ENCODE assay signal across 8 cellular contexts in genomic region chr6:33313105-33313708, GRCh38. TPM values are rescaled to one million over a fixed set of nuclear protein-coding genes. Genes with fewer than 3 reads are reported as not detected.
DNase-seq lines count a peak whose midpoint lies in the region; ATAC-seq and TF ChIP-seq lines count a peak whose summit lies in the region.

No MANE protein-coding gene starts in this region.

- POLR2A ChIA-PET in PC-3 (lab: Charles Lee; ENCODE audit: unreplicated experiment): no interaction called here

- no peaks in the 10 kb centered on the region for H3K9me3 Mint-ChIP-seq in progenitor cell of endocrine pancreas (ENCODE audit: low read depth)

- DNase-seq in DND-41 (peak; percentile 61), PC-3 (no peak), heart right ventricle (peak; percentile 47 to 58), progenitor cell of endocrine pancreas (ENCODE audit: low spot score, unreplicated experiment) (no peak), middle frontal gyrus (ENCODE audit: extremely low spot score, low spot score) (no peak), LoVo (ENCODE audit: low spot score) (no peak)

- H3K27me3 Mint-ChIP-seq in progenitor cell of endocrine pancreas: peaks cover 3% of the 10 kb centered on the region

- peak overlapping the region; percentile 88 for H3K27ac Mint-ChIP-seq in progenitor cell of endocrine pancreas

- H3K27me3 ChIP-seq in DND-41 (ENCODE audit: insufficient read depth, low read length, poor library complexity) (no peaks in the 10 kb centered on the region), PC-3 (ENCODE audit: low read length) (no peaks in the 10 kb centered on the region), heart right ventricle (no peaks in the 10 kb centered on the region)

- H2AFZ ChIP-seq in DND-41 (ENCODE audit: low read depth, low read length): peak overlapping the region; percentile 85
- peak overlapping the region; percentile 58 for H2AFZ ChIP-seq in PC-3 (ENCODE audit: low read length)

- H3K9ac ChIP-seq in DND-41 (ENCODE audit: low read depth, low read length): peak overlapping the region; percentile 85
- peak overlapping the region; percentile 92 for H3K9ac ChIP-seq in PC-3 (ENCODE audit: low read length)

- H3K4me3 Mint-ChIP-seq in progenitor cell of endocrine pancreas (ENCODE audit: low read depth): peak overlapping the region; percentile 85

- H3K27ac ChIP-seq in DND-41 (ENCODE audit: low read length) (peak overlapping the region; percentile 91), PC-3 (ENCODE audit: low read length) (peak overlapping the region; percentile 82), adipose tissue (ENCODE audit: low read depth, low read length) (peak overlapping the region; percentile 85), heart right ventricle (peak overlapping the region; percentile 93 to 100 (median 98))

- peaks cover 69% of the 10 kb centered on the region for H3K79me2 ChIP-seq in DND-41 (ENCODE audit: insufficient read depth, low read length)
- H3K79me2 ChIP-seq in PC-3 (ENCODE audit: low read length): peaks cover 46% of the 10 kb centered on the region

- H3K4me3 ChIP-seq in DND-41 (ENCODE audit: low read depth in 1 of 2, low read length in 2 of 2) (peak overlapping the region; percentile 62 to 78), PC-3 (ENCODE audit: low read length) (peak overlapping the region; percentile 75), heart right ventricle (peak overlapping the region; percentile 78 to 99 (median 90))

- intact Hi-C loops in PC-3 (cut with micrococcal nuclease) (loop anchor here (2.0 kb wide), 2 partner anchors 14 to 78 kb away; partner anchors contain the start of genes KIFC1 and RGL2), heart right ventricle (cut with DNase I) (loop anchor here in 2 of 10 donors (2.0 to 10.0 kb wide), 2 partner anchors 14 to 102 kb away; partner anchors contain the start of genes CUTA (in 2 of the 2), PHF1 (in 2 of the 2) and RGL2 (in 1 of the 2))

- peaks cover 32% of the 10 kb centered on the region for H3K4me1 Mint-ChIP-seq in progenitor cell of endocrine pancreas (ENCODE audit: low read depth)

- H3K9me2 ChIP-seq in PC-3 (replicated peaks; ENCODE audit: low read length): no peaks in the 10 kb centered on the region

- peak; percentile 33 for ATAC-seq in DND-41 (ENCODE audit: insufficient read depth, low read depth)
- ATAC-seq in HG03135 (IDR thresholded peaks at IDR 0.05; ENCODE audit: unreplicated experiment): peak; percentile 4
- 0 out of 2 replicates have a peak, but pooled peaks have one; percentile 1 for ATAC-seq in PC-3
- peak; percentile 2 to 32 (median 4) for ATAC-seq in heart right ventricle

- H3K36me3 ChIP-seq in DND-41 (ENCODE audit: insufficient read depth, low read length) (peaks cover 22% of the 10 kb centered on the region), PC-3 (ENCODE audit: low read depth, low read length) (no peaks in the 10 kb centered on the region), heart right ventricle (peaks cover 0 to 46% (median 7%) of the 10 kb centered on the region in 9 donors)

- H4K20me1 ChIP-seq in DND-41 (ENCODE audit: insufficient read depth, low read length): peaks cover 16% of the 10 kb centered on the region
- H4K20me1 ChIP-seq in PC-3 (ENCODE audit: low read length): peaks cover 6% of the 10 kb centered on the region; the same call in 1 of the 2 replicates

- peaks cover 11% of the 10 kb centered on the region for H3K36me3 Mint-ChIP-seq in progenitor cell of endocrine pancreas (ENCODE audit: insufficient read depth)

- H3K9me3 ChIP-seq in DND-41 (ENCODE audit: insufficient read depth, low read length, severe bottlenecking): no peaks in the 10 kb centered on the region
- H3K9me3 ChIP-seq in PC-3 (ENCODE audit: low read length): no peaks in the 10 kb centered on the region
- H3K9me3 ChIP-seq in heart right ventricle: no peaks in the 10 kb centered on the region

- H3K4me1 ChIP-seq in DND-41 (ENCODE audit: insufficient read depth, low read length): peaks cover 42% of the 10 kb centered on the region
- H3K4me1 ChIP-seq in PC-3 (ENCODE audit: insufficient read depth, low read length): peaks cover 19% of the 10 kb centered on the region
- peaks cover 12 to 57% (median 45%) of the 10 kb centered on the region in 9 donors for H3K4me1 ChIP-seq in heart right ventricle

- H3F3A ChIP-seq in PC-3 (ENCODE audit: low read length, unreplicated experiment): no peaks in the 10 kb centered on the region

- 0 to 1% (median 1%) methylated on average over 33 of the region's 33 CpGs for whole genome bisulfite sequencing in adipose tissue, 3 donors
- 1% methylated on average over 33 of the region's 33 CpGs for WGBS in heart right ventricle, 2 donors

- TF ChIP-seq CTCF in DND-41 (IDR thresholded peaks at IDR 0.05; ENCODE audit: borderline replicate concordance, extremely low read depth, low read length, poor library complexity, severe bottlenecking) (no peak), PC-3 (conservative IDR thresholded peaks at IDR 0.05; ENCODE audit: low read depth, low read length) (0 out of 2 replicates have a peak, but pooled peaks have one; percentile 9), heart right ventricle (IDR thresholded peaks at IDR 0.05) (no peak), progenitor cell of endocrine pancreas (IDR thresholded peaks at IDR 0.05; ENCODE audit: unreplicated experiment) (no peak)

- TSS peak; percentile 70 for BruUV-seq in PC-3 (replicated peaks; lab: Mats Ljungman, UMichigan)

- CTCF ChIA-PET in PC-3 (lab: Charles Lee): interaction anchor here (0.6 kb wide), 2 partner anchors 75 to 621 kb away, joined by 3 read pairs; no protein-coding TSS in a partner anchor

- H3K4me2 ChIP-seq in DND-41 (ENCODE audit: insufficient read depth, low read length) (peak overlapping the region; percentile 97), PC-3 (ENCODE audit: low read length) (peak overlapping the region; percentile 87)

RNA-seq across cellular contexts. Expression of gene TAPBP, which starts 0.7 kb away (rescaled TPM):
- total RNA-seq in PC-3 (2014; rRNA removed) (67.2 and 77.8 TPM in 2 replicates), heart right ventricle (100 to 1,000 TPM in 2 of 10 donors, 10 to 100 TPM in 8; 71.9 to 242 (median 86.7) TPM), progenitor cell of endocrine pancreas (20.2 and 22.3 TPM in 2 replicates)
- polyA plus RNA-seq in adipose tissue (10 to 100 TPM; 14.2 to 29.9 (median 26.3) TPM), heart right ventricle (10 to 100 TPM; 20.6 to 49.7 TPM)

RNA-seq across cellular contexts. Expression of gene ZBTB22, which starts 4.3 kb away (rescaled TPM):
- total RNA-seq in PC-3 (2014; rRNA removed) (18.8 and 19.8 TPM in 2 replicates), heart right ventricle (10 to 100 TPM; 11.7 to 19.8 (median 14.3) TPM), progenitor cell of endocrine pancreas (27.3 and 28.1 TPM in 2 replicates)
- polyA plus RNA-seq in adipose tissue (10 to 100 TPM in 2 of 3 donors, 1 to 10 TPM in 1; 8.9 to 13.5 (median 13.4) TPM), heart right ventricle (10 to 100 TPM in 1 of 2 donors, 1 to 10 TPM in 1; 4.7 to 10.6 TPM)

RNA-seq across cellular contexts. Expression of gene DAXX, which starts 9.6 kb away (rescaled TPM):
- total RNA-seq in PC-3 (2014; rRNA removed) (35.1 and 40.3 TPM in 2 replicates), heart right ventricle (10 to 100 TPM; 10.3 to 24.0 (median 15.9) TPM), progenitor cell of endocrine pancreas (47.5 and 48.4 TPM in 2 replicates)
- polyA plus RNA-seq in adipose tissue (10 to 100 TPM; 19.6 to 35.4 (median 34.0) TPM), heart right ventricle (10 to 100 TPM; 15.7 to 24.8 TPM)

RNA-seq across cellular contexts. Expression of gene RGL2, which starts 14.5 kb away (rescaled TPM):
- total RNA-seq in PC-3 (2014; rRNA removed): 34.9 and 37.0 TPM in 2 replicates
- 10 to 100 TPM; 33.1 to 64.3 (median 49.0) TPM for polyA plus RNA-seq in adipose tissue
- 10 to 100 TPM; 40.7 to 79.8 (median 50.4) TPM for total RNA-seq in heart right ventricle
- polyA plus RNA-seq in heart right ventricle: 10 to 100 TPM; 51.8 to 68.4 TPM
- 175 and 196 TPM in 2 replicates for total RNA-seq in progenitor cell of endocrine pancreas

RNA-seq across cellular contexts. Expression of gene PFDN6, which starts 23.8 kb away (rescaled TPM):
- total RNA-seq in PC-3 (2014; rRNA removed): 153 and 181 TPM in 2 replicates
- polyA plus RNA-seq in adipose tissue: 100 to 1,000 TPM in 1 of 3 donors, 10 to 100 TPM in 2; 47.0 to 131 (median 77.7) TPM
- 10 to 100 TPM; 31.7 to 58.3 (median 40.2) TPM for total RNA-seq in heart right ventricle
- polyA plus RNA-seq in heart right ventricle: 100 to 1,000 TPM; 248 to 448 TPM
- 46.1 and 52.1 TPM in 2 replicates for total RNA-seq in progenitor cell of endocrine pancreas

Comparison
In these comparisons a context has a peak if more than half of its experiments do, and no peak if none do; other contexts are left out.
1. DNase-seq: peak in DND-41 (single experiment) and heart right ventricle (2 of 2); none in PC-3 (single experiment), progenitor cell of endocrine pancreas (single experiment), middle frontal gyrus (single experiment) and LoVo (single experiment).
2. Peak in every context shown above with its lines, with median percentiles within 50 percentile points of each other: ATAC-seq, H3K27ac ChIP-seq and H3K4me3 ChIP-seq.